Comparison of ENCODE assay signal across 8 cellular contexts in the genomic region with DNA sequence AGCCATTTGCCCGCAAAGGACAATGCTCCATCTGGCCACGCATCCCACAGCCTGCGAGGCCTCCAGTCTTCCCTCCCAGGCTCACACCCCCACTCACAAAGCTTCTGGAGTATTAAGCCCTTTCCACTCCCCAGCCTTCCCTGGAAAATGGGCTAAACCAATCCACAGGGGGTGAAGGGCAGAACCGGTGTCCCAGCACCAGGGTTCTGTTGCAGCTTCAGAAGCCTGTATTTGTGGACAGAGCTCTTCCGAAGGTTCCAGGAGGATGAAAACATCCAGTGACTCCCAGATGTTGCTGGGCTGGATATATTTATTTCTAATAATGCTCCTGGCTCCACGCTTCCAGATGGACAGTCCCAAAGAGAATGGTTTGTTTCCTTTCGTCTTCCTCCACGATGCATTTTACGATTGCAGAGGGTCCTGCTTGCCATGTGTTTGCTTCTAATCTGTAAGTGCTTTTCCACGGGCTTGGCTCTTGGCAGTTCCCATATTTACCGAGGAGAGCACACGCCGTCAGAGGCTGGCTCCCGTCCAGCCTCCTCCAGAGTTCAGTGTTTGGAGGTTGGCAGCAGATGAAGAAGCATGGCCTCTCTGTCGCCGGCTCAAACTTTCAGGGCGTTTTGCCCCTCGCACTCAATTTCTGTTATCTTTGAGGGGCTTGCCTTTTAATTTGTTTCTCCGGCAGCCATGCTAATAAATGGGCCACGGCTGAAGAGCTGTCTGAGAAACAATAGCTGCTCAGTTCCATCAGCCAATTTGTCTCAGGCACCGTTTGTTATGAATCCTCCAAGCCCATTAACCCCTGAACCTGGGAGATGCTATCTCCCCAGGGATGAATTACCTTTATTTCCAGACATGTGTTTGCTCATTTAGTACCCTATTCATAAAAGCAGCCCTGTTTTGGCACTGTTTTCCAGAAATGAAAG.
DNase-seq lines count a peak whose midpoint lies in the region; ATAC-seq and TF ChIP-seq lines count a peak whose summit lies in the region.

No MANE protein-coding gene starts in this region.

- peaks cover 7% of the 10 kb centered on the region for H3K9me3 Mint-ChIP-seq in mesothelial cell of epicardium

- no peaks in the 10 kb centered on the region for H3K36me3 Mint-ChIP-seq in mesothelial cell of epicardium

- peaks cover 50% of the 10 kb centered on the region for H3K27me3 Mint-ChIP-seq in mesothelial cell of epicardium (ENCODE audit: low read depth)

- H3K4me1 Mint-ChIP-seq in mesothelial cell of epicardium = peaks cover 34% of the 10 kb centered on the region

- DNase-seq in Ammon's horn (ENCODE audit: low spot score) (peak; percentile 90), NCI-H2107 (lab: John Stamatoyannopoulos, UW) (peak; percentile 28), cerebellum (ENCODE audit: low spot score) (peak; percentile 75), mesothelial cell of epicardium (ENCODE audit: low spot score in 2 of 2, unreplicated experiment in 2 of 2) (peak; percentile 35 to 63), NCI-H1436 treated with DMSO at 0.1 percent for 48 hours (lab: John Stamatoyannopoulos, UW) (no peak), RKO (ENCODE audit: low spot score) (no peak), OCI-M1 (lab: John Stamatoyannopoulos, UW) (no peak)

- H3K4me3 Mint-ChIP-seq in mesothelial cell of epicardium = peak overlapping the region; percentile 34

- no peak for ATAC-seq in GM21723 (IDR thresholded peaks at IDR 0.05; ENCODE audit: unreplicated experiment)

- TF ChIP-seq CTCF in mesothelial cell of epicardium (IDR thresholded peaks at IDR 0.05; ENCODE audit: unreplicated experiment) = no peak

- peak overlapping the region; percentile 39 for H3K27ac Mint-ChIP-seq in mesothelial cell of epicardium

Comparison
In these comparisons a context has a peak if more than half of its experiments do, and no peak if none do; other contexts are left out.
1. DNase-seq: peak in Ammon's horn (single experiment), NCI-H2107 (single experiment), cerebellum (single experiment) and mesothelial cell of epicardium (2 of 2); none in NCI-H1436 treated with DMSO at 0.1 percent for 48 hours (single experiment), RKO (single experiment) and OCI-M1 (single experiment).